25 cellular contexts compared by ENCODE assay signal in genomic region chr3:18394384-18394995, GRCh38. TPM values are rescaled to one million over a fixed set of nuclear protein-coding genes. Genes with fewer than 3 reads are reported as not detected.
DNase-seq lines count a peak whose midpoint lies in the region; ATAC-seq, FAIRE-seq and TF ChIP-seq lines count a peak whose summit lies in the region.
"Had no signal": no experiment of that assay in that cellular context is flagged by ENCODE, and none has a peak within 500 bp of the region (broad histone marks: within the 10 kb centered on the region; RNA-seq: fewer than 3 reads in every experiment).

No MANE protein-coding gene starts in this region.

- peak; percentile 34 for DNase-seq in activated CD4-positive, alpha-beta T cell treated with anti-CD3 and anti-CD28 coated beads for 36 hours
- DNase-seq in activated CD4-positive, alpha-beta T cell treated with anti-CD3 and anti-CD28 coated beads for 48 hours, result no peak
- DNase-seq in CD8-positive, alpha-beta memory T cell, result no peak
- DNase-seq in activated T-helper 2 cell treated with anti-CD3 and anti-CD28 coated beads, Interferon-gamma antibody, Interleukin-2, Interleukin-4, amounts not matched to agents 10 μg/mL and 5 μg/mL and 100 μg/mL, durations not matched to agents 14 hours and 24 hours and 36 hours (ENCODE audit: low spot score), result no peak
- no peak for DNase-seq in natural killer cell treated with Interleukin-12 subunit alpha and Interleukin-12 subunit beta and Interleukin-15 and Interleukin-18, amount 100 ng/mL, for 72 hours (ENCODE audit: low spot score)
- DNase-seq in hypothalamus (lab: John Stamatoyannopoulos, UW) (no peak), D721Med (ENCODE audit: insufficient read length, low spot score) (no peak)
- no peak for DNase-seq in stimulated activated CD4-positive, alpha-beta T cell treated with anti-CD3 and anti-CD28 coated beads, Interleukin-2, amount 100 ng/mL, for 48 hours
- DNase-seq: adrenal gland; COR-L47; DMS79 treated with DMSO at 0.1 percent for 48 hours; KG1; kidney glomerular epithelial cell; MM.1S; NCI-H1417 treated with DMSO at 0.1 percent for 48 hours; NCI-H2107; NCI-H510A treated with DMSO at 0.1 percent for 48 hours; SHP77; sigmoid colon; stimulated activated CD4-positive, alpha-beta T cell treated with anti-CD3 and anti-CD28 coated beads, Interleukin-15, amount 100 ng/mL, for 24 hours had no signal

- CTCF ChIA-PET in activated CD4-positive, alpha-beta T cell treated with anti-CD3 and anti-CD28 coated beads for 36 hours (lab: Charles Lee), result interaction anchor here (0.7 to 0.8 kb wide), 2 partner anchors 23 to 163 kb away, joined by 3 read pairs; no protein-coding TSS in a partner anchor
- CTCF ChIA-PET in CD8-positive, alpha-beta memory T cell (lab: Charles Lee), result interaction anchor here (0.9 kb wide), 1 partner anchor 31 kb away, joined by 3 read pairs; the partner anchor contains the start of gene SATB1

- H3K27ac ChIP-seq in CD8-positive, alpha-beta memory T cell (ENCODE audit: low read depth, low read length), result no peak overlapping the region
- H3K27ac ChIP-seq: adrenal gland, epithelial cell of prostate, neutrophil, sigmoid colon, upper lobe of left lung had no signal

- H3K27ac Mint-ChIP-seq in activated CD4-positive, alpha-beta T cell treated with anti-CD3 and anti-CD28 coated beads for 36 hours, result peak overlapping the region; percentile 70
- H3K27ac Mint-ChIP-seq in CD8-positive, alpha-beta memory T cell, result peak overlapping the region in 7 of 8 donors; percentile 21 to 88 (median 53)
- peak overlapping the region; percentile 77 for H3K27ac Mint-ChIP-seq in activated T-helper 2 cell treated with anti-CD3 and anti-CD28 coated beads, Interferon-gamma antibody, Interleukin-2, Interleukin-4, amounts not matched to agents 10 μg/mL and 5 μg/mL and 100 μg/mL, durations not matched to agents 14 hours and 24 hours and 36 hours
- peak overlapping the region; percentile 49 to 76 for H3K27ac Mint-ChIP-seq in natural killer cell treated with Interleukin-12 subunit alpha and Interleukin-12 subunit beta and Interleukin-15 and Interleukin-18, amount 100 ng/mL, for 72 hours
- H3K27ac Mint-ChIP-seq: brain, progenitor cell of endocrine pancreas had no signal

- POLR2A ChIA-PET in activated CD4-positive, alpha-beta T cell treated with anti-CD3 and anti-CD28 coated beads for 36 hours (lab: Charles Lee), result interaction anchor here (0.6 to 1.5 kb wide), 2 partner anchors 8 to 12 kb away, joined by 3 read pairs; no protein-coding TSS in a partner anchor
- POLR2A ChIA-PET in CD8-positive, alpha-beta memory T cell (lab: Charles Lee), result no interaction called here

- no peak for TF ChIP-seq CTCF in D721Med (IDR thresholded peaks at IDR 0.05; ENCODE audit: insufficient read depth, missing control alignments)

- FAIRE-seq in D721Med (lab: Jason Lieb, UNC), result no peak

- no peaks in the 10 kb centered on the region for H3K9me3 ChIP-seq in CD8-positive, alpha-beta memory T cell (ENCODE audit: low read length)
- H3K9me3 ChIP-seq: adrenal gland, neutrophil, sigmoid colon, upper lobe of left lung had no signal

- peaks cover 62% of the 10 kb centered on the region for H3K4me1 ChIP-seq in CD8-positive, alpha-beta memory T cell (ENCODE audit: insufficient read depth, low read length)
- H3K4me1 ChIP-seq: adrenal gland, sigmoid colon, upper lobe of left lung had no signal

- H3K9me3 Mint-ChIP-seq in activated CD4-positive, alpha-beta T cell treated with anti-CD3 and anti-CD28 coated beads for 36 hours (ENCODE audit: low read depth), result no peaks in the 10 kb centered on the region
- no peaks in the 10 kb centered on the region for H3K9me3 Mint-ChIP-seq in CD8-positive, alpha-beta memory T cell
- H3K9me3 Mint-ChIP-seq in activated T-helper 2 cell treated with anti-CD3 and anti-CD28 coated beads, Interferon-gamma antibody, Interleukin-2, Interleukin-4, amounts not matched to agents 10 μg/mL and 5 μg/mL and 100 μg/mL, durations not matched to agents 14 hours and 24 hours and 36 hours, result no peaks in the 10 kb centered on the region
- H3K9me3 Mint-ChIP-seq in natural killer cell treated with Interleukin-12 subunit alpha and Interleukin-12 subunit beta and Interleukin-15 and Interleukin-18, amount 100 ng/mL, for 72 hours, result no peaks in the 10 kb centered on the region
- H3K9me3 Mint-ChIP-seq: brain had no signal

- H3K4me1 Mint-ChIP-seq in activated CD4-positive, alpha-beta T cell treated with anti-CD3 and anti-CD28 coated beads for 36 hours, result peaks cover 80% of the 10 kb centered on the region
- peaks cover 49 to 71% (median 64%) of the 10 kb centered on the region in 3 donors for H3K4me1 Mint-ChIP-seq in CD8-positive, alpha-beta memory T cell
- peaks cover 77% of the 10 kb centered on the region for H3K4me1 Mint-ChIP-seq in activated T-helper 2 cell treated with anti-CD3 and anti-CD28 coated beads, Interferon-gamma antibody, Interleukin-2, Interleukin-4, amounts not matched to agents 10 μg/mL and 5 μg/mL and 100 μg/mL, durations not matched to agents 14 hours and 24 hours and 36 hours (ENCODE audit: low read depth)
- peaks cover 29 to 38% of the 10 kb centered on the region in 2 donors for H3K4me1 Mint-ChIP-seq in natural killer cell treated with Interleukin-12 subunit alpha and Interleukin-12 subunit beta and Interleukin-15 and Interleukin-18, amount 100 ng/mL, for 72 hours (ENCODE audit: low read depth in 2 of 2)
- H3K4me1 Mint-ChIP-seq: brain had no signal

- H3K36me3 Mint-ChIP-seq in activated CD4-positive, alpha-beta T cell treated with anti-CD3 and anti-CD28 coated beads for 36 hours (ENCODE audit: low read depth), result peaks cover 82% of the 10 kb centered on the region
- peaks cover 19 to 67% (median 23%) of the 10 kb centered on the region in 3 donors for H3K36me3 Mint-ChIP-seq in CD8-positive, alpha-beta memory T cell
- peaks cover 93% of the 10 kb centered on the region for H3K36me3 Mint-ChIP-seq in activated T-helper 2 cell treated with anti-CD3 and anti-CD28 coated beads, Interferon-gamma antibody, Interleukin-2, Interleukin-4, amounts not matched to agents 10 μg/mL and 5 μg/mL and 100 μg/mL, durations not matched to agents 14 hours and 24 hours and 36 hours (ENCODE audit: low read depth)
- H3K36me3 Mint-ChIP-seq in natural killer cell treated with Interleukin-12 subunit alpha and Interleukin-12 subunit beta and Interleukin-15 and Interleukin-18, amount 100 ng/mL, for 72 hours, result peaks cover 55% of the 10 kb centered on the region

- H3K27me3 ChIP-seq in CD8-positive, alpha-beta memory T cell (ENCODE audit: insufficient read depth, low read length, poor library complexity, severe bottlenecking), result no peaks in the 10 kb centered on the region
- H3K27me3 ChIP-seq: adrenal gland, neutrophil, sigmoid colon, upper lobe of left lung had no signal

- intact Hi-C loops in activated CD4-positive, alpha-beta T cell treated with anti-CD3 and anti-CD28 coated beads for 36 hours (cut with DNase I, micrococcal nuclease), result no loop called here
- intact Hi-C loops in activated T-helper 2 cell treated with anti-CD3 and anti-CD28 coated beads, Interferon-gamma antibody, Interleukin-2, Interleukin-4, amounts not matched to agents 10 μg/mL and 5 μg/mL and 100 μg/mL, durations not matched to agents 14 hours and 24 hours and 36 hours (cut with micrococcal nuclease), result no loop called here

- H3K4me3 Mint-ChIP-seq in activated CD4-positive, alpha-beta T cell treated with anti-CD3 and anti-CD28 coated beads for 36 hours, result peak overlapping the region; percentile 50
- no peak overlapping the region for H3K4me3 Mint-ChIP-seq in CD8-positive, alpha-beta memory T cell
- peak overlapping the region; percentile 39 for H3K4me3 Mint-ChIP-seq in activated T-helper 2 cell treated with anti-CD3 and anti-CD28 coated beads, Interferon-gamma antibody, Interleukin-2, Interleukin-4, amounts not matched to agents 10 μg/mL and 5 μg/mL and 100 μg/mL, durations not matched to agents 14 hours and 24 hours and 36 hours (ENCODE audit: low read depth)
- H3K4me3 Mint-ChIP-seq in natural killer cell treated with Interleukin-12 subunit alpha and Interleukin-12 subunit beta and Interleukin-15 and Interleukin-18, amount 100 ng/mL, for 72 hours, result no peak overlapping the region
- H3K4me3 Mint-ChIP-seq: brain had no signal

- ATAC-seq in activated CD4-positive, alpha-beta T cell treated with anti-CD3 and anti-CD28 coated beads for 36 hours, result peak; percentile 48
- ATAC-seq in natural killer cell treated with Interleukin-12 subunit alpha and Interleukin-12 subunit beta and Interleukin-15 and Interleukin-18, amount 100 ng/mL, for 72 hours, result peak in 1 of 2 donors; percentile 43

- no peak overlapping the region for H3K4me3 ChIP-seq in CD8-positive, alpha-beta memory T cell (ENCODE audit: low read length)
- H3K4me3 ChIP-seq: adrenal gland, sigmoid colon, upper lobe of left lung had no signal

- peaks cover 17% of the 10 kb centered on the region for H3K36me3 ChIP-seq in CD8-positive, alpha-beta memory T cell (ENCODE audit: insufficient read depth, low read length)

- H3K27me3 Mint-ChIP-seq in activated CD4-positive, alpha-beta T cell treated with anti-CD3 and anti-CD28 coated beads for 36 hours, result no peaks in the 10 kb centered on the region
- no peaks in the 10 kb centered on the region for H3K27me3 Mint-ChIP-seq in CD8-positive, alpha-beta memory T cell
- no peaks in the 10 kb centered on the region for H3K27me3 Mint-ChIP-seq in activated T-helper 2 cell treated with anti-CD3 and anti-CD28 coated beads, Interferon-gamma antibody, Interleukin-2, Interleukin-4, amounts not matched to agents 10 μg/mL and 5 μg/mL and 100 μg/mL, durations not matched to agents 14 hours and 24 hours and 36 hours (ENCODE audit: low read depth)
- H3K27me3 Mint-ChIP-seq in natural killer cell treated with Interleukin-12 subunit alpha and Interleukin-12 subunit beta and Interleukin-15 and Interleukin-18, amount 100 ng/mL, for 72 hours, result no peaks in the 10 kb centered on the region
- H3K27me3 Mint-ChIP-seq: brain, progenitor cell of endocrine pancreas had no signal

RNA-seq across cellular contexts. Expression of gene SATB1, which starts 30.6 kb away (rescaled TPM):
- total RNA-seq in activated CD4-positive, alpha-beta T cell treated with anti-CD3 and anti-CD28 coated beads for 36 hours, result 100 to 1,000 TPM; 471 to 590 TPM
- total RNA-seq in CD8-positive, alpha-beta memory T cell, result 100 to 1,000 TPM; 158 to 163 TPM
- polyA plus RNA-seq in CD8-positive, alpha-beta memory T cell, result 89.6 TPM
- 831 and 866 TPM in 2 replicates for total RNA-seq in activated T-helper 2 cell treated with anti-CD3 and anti-CD28 coated beads, Interferon-gamma antibody, Interleukin-2, Interleukin-4, amounts not matched to agents 10 μg/mL and 5 μg/mL and 100 μg/mL, durations not matched to agents 14 hours and 24 hours and 36 hours
- total RNA-seq in natural killer cell treated with Interleukin-12 subunit alpha and Interleukin-12 subunit beta and Interleukin-15 and Interleukin-18, amount 100 ng/mL, for 72 hours, result 100 to 1,000 TPM; 401 to 512 TPM

Comparison
In these comparisons a context has a peak if more than half of its experiments do, and no peak if none do; other contexts are left out.
1. H3K4me3 Mint-ChIP-seq: peak in activated CD4-positive, alpha-beta T cell treated with anti-CD3 and anti-CD28 coated beads for 36 hours (single experiment) and activated T-helper 2 cell treated with anti-CD3 and anti-CD28 coated beads, Interferon-gamma antibody, Interleukin-2, Interleukin-4, amounts not matched to agents 10 μg/mL and 5 μg/mL and 100 μg/mL, durations not matched to agents 14 hours and 24 hours and 36 hours (single experiment); none in CD8-positive, alpha-beta memory T cell (0 of 7) and natural killer cell treated with Interleukin-12 subunit alpha and Interleukin-12 subunit beta and Interleukin-15 and Interleukin-18, amount 100 ng/mL, for 72 hours (single experiment).
2. Peak in every context shown above with its lines, with median percentiles within 50 percentile points of each other: H3K27ac Mint-ChIP-seq.